In the genomic region with DNA sequence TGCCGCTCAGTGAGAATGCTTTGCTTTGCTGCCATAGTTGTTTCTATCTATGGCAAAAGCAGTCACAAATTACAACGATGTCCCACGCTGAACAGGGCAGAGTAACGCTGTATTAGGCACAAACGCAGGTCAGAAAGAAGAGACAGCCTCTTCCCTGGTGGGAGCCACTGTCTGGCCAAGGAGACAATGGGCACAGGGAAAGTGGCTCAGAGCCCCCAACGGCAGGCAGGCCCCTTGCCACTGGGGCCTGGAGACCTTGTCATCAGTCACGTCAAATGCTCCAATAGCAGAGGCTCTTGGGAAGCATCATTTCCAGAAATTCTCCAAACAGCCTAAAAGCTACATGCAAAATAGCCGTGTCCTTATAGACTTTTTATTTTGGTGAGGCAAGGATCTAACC, we compare ENCODE assay signal across 37 cellular contexts.
"Had no signal": no experiment of that assay in that cellular context is flagged by ENCODE, and none has a peak within 500 bp of the region (broad histone marks: within the 10 kb centered on the region; RNA-seq: fewer than 3 reads in every experiment).

No MANE protein-coding gene starts in this region.

- H3K9me3 ChIP-seq: esophagus squamous epithelium had no signal

- DNase-seq: activated B cell treated with CpG ODN at 0.5 μM for 24 hours; activated CD4-positive, alpha-beta T cell treated with anti-CD3 and anti-CD28 coated beads for 48 hours; activated CD4-positive, alpha-beta T cell treated with anti-CD3 and anti-CD28 coated beads, Interleukin-2, amount 50 U/mL, for 1 hour; activated CD4-positive, alpha-beta T cell treated with anti-CD3 and anti-CD28 coated beads, Interleukin-2, amount 50 U/mL, for 48 hours; activated CD8-positive, alpha-beta memory T cell treated with anti-CD3 and anti-CD28 coated beads for 24 hours; activated CD8-positive, alpha-beta T cell treated with anti-CD3 and anti-CD28 coated beads for 36 hours; activated effector memory CD4-positive, alpha-beta T cell treated with Interleukin-2 at 50 U/mL for 16 hours; activated gamma-delta T cell treated with Interleukin-2 at 50 U/mL for 16 hours; activated naive CD4-positive, alpha-beta T cell treated with anti-CD3 and anti-CD28 coated beads, Interleukin-2, amount 50 U/mL, for 16 hours; activated naive CD4-positive, alpha-beta T cell treated with Interleukin-2 at 50 U/mL for 16 hours; activated T-cell treated with anti-CD3 and anti-CD28 coated beads, Interleukin-2, amount 50 U/mL, for 4 hours; amniotic stem cell; anterior cingulate cortex; brain microvascular endothelial cell; caudate nucleus; cortex of kidney; dermis blood vessel endothelial cell; effector CD4-positive, alpha-beta T cell; effector memory CD8-positive, alpha-beta T cell; esophagus squamous epithelium; foreskin melanocyte; SW 1271; T-cell; T1000; WERI-Rb-1 had no signal

- H3K27me3 Mint-ChIP-seq: activated B cell treated with CpG ODN at 0.5 μM for 24 hours; activated CD8-positive, alpha-beta T cell treated with anti-CD3 and anti-CD28 coated beads for 36 hours had no signal

- FAIRE-seq: astrocyte, bronchial epithelial cell, colon, endometrium, endothelial cell of umbilical vein had no signal

- H3K27me3 ChIP-seq: brain microvascular endothelial cell had no signal

- H3K36me3 ChIP-seq: brain microvascular endothelial cell, esophagus squamous epithelium, gastroesophageal sphincter, WERI-Rb-1 had no signal

- ATAC-seq: activated CD4-positive, CD25-positive, alpha-beta regulatory T cell treated with anti-CD3 and anti-CD28 coated beads, Interleukin-2, amount 50 U/mL, for 24 hours; activated CD8-positive, alpha-beta T cell treated with anti-CD3 and anti-CD28 coated beads for 36 hours; activated T-cell treated with anti-CD3 and anti-CD28 coated beads, Interleukin-2, amount 50 U/mL, for 4 hours; activated T-helper 17 cell treated with anti-CD3 and anti-CD28 coated beads, Interleukin-2, amount 50 U/mL, for 72 hours; effector memory CD8-positive, alpha-beta T cell; gastroesophageal sphincter; T-cell had no signal

- H3K4me1 Mint-ChIP-seq: activated B cell treated with CpG ODN at 0.5 μM for 24 hours; activated T-helper 17 cell treated with anti-CD3 and anti-CD28 coated beads, Interleukin-2, amount 50 U/mL, for 72 hours; T-cell had no signal

- H3K27ac Mint-ChIP-seq: activated B cell treated with CpG ODN at 0.5 μM for 24 hours; activated CD8-positive, alpha-beta T cell treated with anti-CD3 and anti-CD28 coated beads for 36 hours; activated naive CD8-positive, alpha-beta T cell; activated T-helper 17 cell treated with anti-CD3 and anti-CD28 coated beads, Interleukin-2, amount 50 U/mL, for 72 hours; effector memory CD8-positive, alpha-beta T cell; T-cell; T-helper 1 cell treated with Interleukin-12 subunit alpha and Interleukin-12 subunit beta and Interleukin-4 antibody, amounts not matched to agents 30 μg/mL and 1 μg/mL, for 36 hours; T-helper 2 cell treated with Interferon-gamma antibody and Interleukin-4, amounts not matched to agents 5 μg/mL and 100 μg/mL, for 36 hours had no signal

- H3K36me3 Mint-ChIP-seq: T-cell had no signal

- H3K27ac ChIP-seq: brain microvascular endothelial cell, epithelial cell of prostate, esophagus squamous epithelium, gastroesophageal sphincter, WERI-Rb-1 had no signal

- H3K4me3 ChIP-seq: esophagus squamous epithelium, gastroesophageal sphincter had no signal

- H3K4me1 ChIP-seq: esophagus squamous epithelium, gastroesophageal sphincter had no signal

- H3K9me3 Mint-ChIP-seq: activated B cell treated with CpG ODN at 0.5 μM for 24 hours; activated T-cell treated with anti-CD3 and anti-CD28 coated beads, Interleukin-2, amount 50 U/mL, for 4 hours had no signal

- H3K4me3 Mint-ChIP-seq: activated B cell treated with CpG ODN at 0.5 μM for 24 hours; activated CD8-positive, alpha-beta T cell treated with anti-CD3 and anti-CD28 coated beads for 36 hours; activated naive CD8-positive, alpha-beta T cell; activated T-cell treated with anti-CD3 and anti-CD28 coated beads, Interleukin-2, amount 50 U/mL, for 4 hours; activated T-helper 17 cell treated with anti-CD3 and anti-CD28 coated beads, Interleukin-2, amount 50 U/mL, for 72 hours; effector memory CD8-positive, alpha-beta T cell; T-cell; T-helper 1 cell treated with Interleukin-12 subunit alpha and Interleukin-12 subunit beta and Interleukin-4 antibody, amounts not matched to agents 30 μg/mL and 1 μg/mL, for 36 hours; T-helper 2 cell treated with Interferon-gamma antibody and Interleukin-4, amounts not matched to agents 5 μg/mL and 100 μg/mL, for 36 hours had no signal
